ENCODE assay signal across 23 cellular contexts in the genomic region with DNA sequence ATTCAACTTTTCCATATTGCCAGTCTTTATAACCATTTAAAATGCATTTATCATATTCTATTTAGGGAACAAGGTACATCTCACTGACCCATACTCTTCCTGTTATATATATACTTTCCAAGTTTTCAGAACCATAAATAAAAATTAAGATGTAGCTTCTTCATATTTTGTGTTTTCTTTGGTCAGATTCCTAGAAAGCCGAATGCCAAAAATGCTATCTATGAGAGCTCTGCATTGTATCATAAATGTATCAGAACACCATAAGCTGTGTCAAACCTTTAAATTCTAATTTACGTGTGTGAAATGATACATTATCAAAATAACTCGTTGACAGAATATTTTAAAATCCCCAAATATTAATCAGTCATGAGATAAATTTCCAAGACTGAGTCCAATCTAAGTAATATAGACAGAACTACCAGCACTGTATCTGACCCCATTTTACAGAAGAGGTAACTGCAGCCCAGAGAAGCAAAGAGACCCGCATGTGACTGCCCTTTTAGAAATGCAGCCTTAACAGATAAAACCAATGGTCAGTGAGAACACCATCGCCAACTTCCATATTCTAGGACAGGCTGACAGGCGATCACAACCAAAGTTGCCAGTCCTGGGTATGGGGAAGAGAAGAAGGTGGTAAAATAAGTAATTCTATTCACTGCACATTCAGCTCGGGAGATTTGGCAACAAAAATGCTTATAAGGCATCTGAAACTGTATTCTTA.
"Had no signal": no experiment of that assay in that cellular context is flagged by ENCODE, and none has a peak within 500 bp of the region (broad histone marks: within the 10 kb centered on the region; RNA-seq: fewer than 3 reads in every experiment).

No MANE protein-coding gene starts in this region.

- ATAC-seq: effector memory CD8-positive, alpha-beta T cell; esophagus mucosa; foreskin keratinocyte; gastrocnemius medialis; gastroesophageal sphincter; heart left ventricle had no signal

- H3K79me2 ChIP-seq: hepatocyte had no signal

- H3K27me3 ChIP-seq: colonic mucosa, dorsolateral prefrontal cortex, esophagus muscularis mucosa, esophagus squamous epithelium, gastrocnemius medialis, gastroesophageal sphincter, heart left ventricle had no signal

- H3K27ac ChIP-seq: colonic mucosa, epithelial cell of prostate, esophagus muscularis mucosa, esophagus squamous epithelium, foreskin keratinocyte, gastrocnemius medialis, gastroesophageal sphincter, heart left ventricle, hepatocyte had no signal

- H2AFZ ChIP-seq: hepatocyte had no signal

- DNase-seq: colonic mucosa; cortex of kidney; dermis blood vessel endothelial cell; dorsolateral prefrontal cortex; effector CD4-positive, alpha-beta T cell; effector CD8-positive, alpha-beta T cell; effector memory CD4-positive, alpha-beta T cell; effector memory CD8-positive, alpha-beta T cell; endodermal cell; erythroblast; esophagus squamous epithelium; foreskin fibroblast; foreskin keratinocyte; foreskin melanocyte; gastrocnemius medialis; glutamatergic neuron; head of caudate nucleus; heart left ventricle had no signal

- H3K4me2 ChIP-seq: hepatocyte had no signal

- H3K36me3 ChIP-seq: colonic mucosa, gastrocnemius medialis had no signal

- H3K4me1 ChIP-seq: colonic mucosa, esophagus muscularis mucosa, gastroesophageal sphincter, heart left ventricle had no signal

- H3K4me3 ChIP-seq: colonic mucosa, dorsolateral prefrontal cortex, esophagus muscularis mucosa, esophagus squamous epithelium, gastrocnemius medialis, gastroesophageal sphincter, heart left ventricle, hepatocyte had no signal

- H3K9me3 ChIP-seq: colonic mucosa, esophagus muscularis mucosa, esophagus squamous epithelium, gastrocnemius medialis, gastroesophageal sphincter, heart left ventricle had no signal
